In the genomic region with DNA sequence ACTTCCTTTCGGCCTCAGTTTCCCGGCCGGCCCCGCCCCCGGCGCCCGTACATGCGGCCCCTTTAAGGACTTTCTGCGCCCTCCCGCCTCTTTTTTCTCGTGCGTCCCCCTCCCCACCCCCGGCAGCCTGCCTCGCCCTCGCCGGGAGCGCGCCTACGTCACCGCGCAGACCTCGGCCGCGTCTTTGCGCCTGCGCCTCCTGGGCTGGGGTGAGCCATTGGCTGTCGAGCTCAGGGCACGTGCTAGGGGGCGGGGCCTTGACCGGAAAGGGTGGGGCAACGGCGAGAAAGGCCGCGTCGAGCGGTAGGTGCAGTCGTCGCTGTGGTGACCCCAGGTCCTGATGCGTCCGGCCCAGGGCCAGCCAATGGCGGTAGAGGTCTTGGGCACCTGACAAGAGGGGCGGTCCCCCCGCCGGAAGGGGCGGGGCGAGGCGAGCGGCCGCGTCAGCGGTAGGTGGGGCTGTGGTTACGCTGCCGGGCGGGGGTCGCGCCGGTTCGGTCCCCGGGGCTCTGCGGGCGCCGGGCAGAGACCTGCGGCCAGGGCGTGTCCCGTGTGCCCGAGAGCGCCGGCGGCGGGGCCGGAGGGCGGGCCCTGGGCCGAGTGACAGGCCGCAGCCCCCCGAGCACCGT, we compare ENCODE assay signal across 8 cellular contexts. TPM values are rescaled to one million over a fixed set of nuclear protein-coding genes. Genes with fewer than 3 reads are reported as not detected.
DNase-seq lines count a peak whose midpoint lies in the region; TF ChIP-seq lines count a peak whose summit lies in the region.

A gene with protein sequence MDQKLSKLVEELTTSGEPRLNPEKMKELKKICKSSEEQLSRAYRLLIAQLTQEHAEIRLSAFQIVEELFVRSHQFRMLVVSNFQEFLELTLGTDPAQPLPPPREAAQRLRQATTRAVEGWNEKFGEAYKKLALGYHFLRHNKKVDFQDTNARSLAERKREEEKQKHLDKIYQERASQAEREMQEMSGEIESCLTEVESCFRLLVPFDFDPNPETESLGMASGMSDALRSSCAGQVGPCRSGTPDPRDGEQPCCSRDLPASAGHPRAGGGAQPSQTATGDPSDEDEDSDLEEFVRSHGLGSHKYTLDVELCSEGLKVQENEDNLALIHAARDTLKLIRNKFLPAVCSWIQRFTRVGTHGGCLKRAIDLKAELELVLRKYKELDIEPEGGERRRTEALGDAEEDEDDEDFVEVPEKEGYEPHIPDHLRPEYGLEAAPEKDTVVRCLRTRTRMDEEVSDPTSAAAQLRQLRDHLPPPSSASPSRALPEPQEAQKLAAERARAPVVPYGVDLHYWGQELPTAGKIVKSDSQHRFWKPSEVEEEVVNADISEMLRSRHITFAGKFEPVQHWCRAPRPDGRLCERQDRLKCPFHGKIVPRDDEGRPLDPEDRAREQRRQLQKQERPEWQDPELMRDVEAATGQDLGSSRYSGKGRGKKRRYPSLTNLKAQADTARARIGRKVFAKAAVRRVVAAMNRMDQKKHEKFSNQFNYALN (plus strand): TSS at position 428 of the 629 bp plus-strand sequence. CDS start 884 bp downstream, outside the sequence.

- CTCF ChIA-PET in activated naive CD4-positive, alpha-beta T cell treated with anti-CD3 and anti-CD28 coated beads, Interleukin-2, amount 10 ng/mL, durations not matched to agents 7 days and 5 days (lab: Charles Lee), result interaction anchor here (1.0 to 2.1 kb wide), 7 partner anchors 9 to 100 kb away, joined by 3 to 8 read pairs (median 5); a partner anchor contains a TSS

- peaks cover 52% of the 10 kb centered on the region for H3K4me1 Mint-ChIP-seq in HFFc6 (ENCODE audit: low read depth)
- H3K4me1 Mint-ChIP-seq in activated naive CD4-positive, alpha-beta T cell treated with anti-CD3 and anti-CD28 coated beads, Interleukin-2, amount 10 ng/mL, durations not matched to agents 7 days and 5 days, result peaks cover 42% of the 10 kb centered on the region

- H3K9me3 ChIP-seq in SK-N-MC (ENCODE audit: low read depth, low read length), result no peaks in the 10 kb centered on the region

- peak; percentile 90 for DNase-seq in GM04503 (ENCODE audit: low read depth)
- peak; percentile 100 for DNase-seq in HFFc6
- peak; percentile 100 for DNase-seq in NB4 (ENCODE audit: low read depth)
- peak; percentile 92 for DNase-seq in SK-N-MC (ENCODE audit: low read depth, low spot score)
- DNase-seq in activated naive CD4-positive, alpha-beta T cell treated with anti-CD3 and anti-CD28 coated beads, Interleukin-2, amount 10 ng/mL, durations not matched to agents 7 days and 5 days, result peak; percentile 100
- peak; percentile 100 for DNase-seq in germinal center (ENCODE audit: low spot score)
- peak; percentile 97 for DNase-seq in non-pigmented ciliary epithelial cell (ENCODE audit: low read depth)
- DNase-seq in superior temporal gyrus (ENCODE audit: extremely low spot score), result peak; percentile 99

- no peaks in the 10 kb centered on the region; the same call in 1 of the 2 replicates for H3K9me3 Mint-ChIP-seq in HFFc6
- H3K9me3 Mint-ChIP-seq in activated naive CD4-positive, alpha-beta T cell treated with anti-CD3 and anti-CD28 coated beads, Interleukin-2, amount 10 ng/mL, durations not matched to agents 7 days and 5 days, result no peaks in the 10 kb centered on the region

- peak; percentile 74 for TF ChIP-seq POLR2A in NB4 (IDR thresholded peaks at IDR 0.05; ENCODE audit: extremely low read depth, insufficient read length)

- peaks cover 24% of the 10 kb centered on the region for H3K36me3 Mint-ChIP-seq in HFFc6 (ENCODE audit: low read depth)
- peaks cover 14% of the 10 kb centered on the region for H3K36me3 Mint-ChIP-seq in activated naive CD4-positive, alpha-beta T cell treated with anti-CD3 and anti-CD28 coated beads, Interleukin-2, amount 10 ng/mL, durations not matched to agents 7 days and 5 days

- H3K27ac Mint-ChIP-seq in HFFc6, result peak within 1 kb of the TSS; percentile 95
- peak within 1 kb of the TSS; percentile 98 for H3K27ac Mint-ChIP-seq in activated naive CD4-positive, alpha-beta T cell treated with anti-CD3 and anti-CD28 coated beads, Interleukin-2, amount 10 ng/mL, durations not matched to agents 7 days and 5 days

- TF ChIP-seq CTCF in HFFc6 (IDR thresholded peaks at IDR 0.05) (no peak), NB4 (IDR thresholded peaks at IDR 0.05; ENCODE audit: low read depth, low read length) (no peak)

- H3K4me3 Mint-ChIP-seq in HFFc6, result peak within 1 kb of the TSS; percentile 95
- H3K4me3 Mint-ChIP-seq in activated naive CD4-positive, alpha-beta T cell treated with anti-CD3 and anti-CD28 coated beads, Interleukin-2, amount 10 ng/mL, durations not matched to agents 7 days and 5 days, result peak within 1 kb of the TSS; percentile 94

- H3K27me3 Mint-ChIP-seq in HFFc6 (ENCODE audit: insufficient read depth), result peaks cover 6% of the 10 kb centered on the region
- H3K27me3 Mint-ChIP-seq in activated naive CD4-positive, alpha-beta T cell treated with anti-CD3 and anti-CD28 coated beads, Interleukin-2, amount 10 ng/mL, durations not matched to agents 7 days and 5 days, result no peaks in the 10 kb centered on the region

- H3K4me3 ChIP-seq in NB4 (ENCODE audit: low read depth, low read length), result peak within 1 kb of the TSS; percentile 74
- peak within 1 kb of the TSS; percentile 94 for H3K4me3 ChIP-seq in SK-N-MC

- peak within 1 kb of the TSS; percentile 77 for H3K27ac ChIP-seq in SK-N-MC

- peak within 1 kb of the TSS; percentile 89 for H3K9ac ChIP-seq in SK-N-MC (ENCODE audit: insufficient read length)

- no peaks in the 10 kb centered on the region for H3K36me3 ChIP-seq in SK-N-MC (ENCODE audit: insufficient read depth, low read length)

RNA-seq across cellular contexts. Expression of the gene that starts here (rescaled TPM):
- 1 to 10 TPM; 7.7 to 9.0 (median 8.7) TPM for total RNA-seq in HFFc6 (2021; fragmentation: NEBNext Ultra II Directional; extraction: Animal tissue kit (Norgen Biotek cat#: 25700))

Comparison
In these comparisons a context has a peak if more than half of its experiments do, and no peak if none do; other contexts are left out.
1. Peak in every context shown above with its lines: DNase-seq, H3K4me3 ChIP-seq and H3K27ac ChIP-seq.